In genomic region chr1:161038523-161039153, GRCh38 we compare ENCODE assay signal across 8 cellular contexts. TPM values are rescaled to one million over a fixed set of nuclear protein-coding genes. Genes with fewer than 3 reads are reported as not detected.
DNase-seq lines count a peak whose midpoint lies in the region; ATAC-seq, FAIRE-seq and TF ChIP-seq lines count a peak whose summit lies in the region.

TSTD1 (minus strand) TSS chr1:161038964; CDS start chr1:161038889, 75 bp downstream.

- peaks cover 7 to 48% (median 18%) of the 10 kb centered on the region in 3 donors for H3K36me3 Mint-ChIP-seq in CD8-positive, alpha-beta memory T cell

- no peak for FAIRE-seq in RCC 7860 (lab: Jason Lieb, UNC)

- H3K4me1 ChIP-seq in CD8-positive, alpha-beta memory T cell (ENCODE audit: insufficient read depth, low read length), result peaks cover 32% of the 10 kb centered on the region
- peaks cover 18% of the 10 kb centered on the region for H3K4me1 ChIP-seq in HUES64 (ENCODE audit: insufficient read depth, low read length)
- H3K4me1 ChIP-seq in iPS-15b (ENCODE audit: control insufficient read depth, insufficient read depth, low read length), result peaks cover 14% of the 10 kb centered on the region
- H3K4me1 ChIP-seq in skeletal muscle tissue (ENCODE audit: control insufficient read depth in 3 of 3, insufficient read depth in 3 of 3, low read length in 3 of 3), result peaks cover 7 to 24% (median 13%) of the 10 kb centered on the region in 3 donors

- WGBS in HUES64, result 2% methylated on average over 53 of the region's 54 CpGs

- H3K27ac ChIP-seq in CD8-positive, alpha-beta memory T cell (ENCODE audit: low read depth, low read length), result peak within 1 kb of the TSS; percentile 64
- H3K27ac ChIP-seq in HUES64 (ENCODE audit: low read depth, low read length) (peak within 1 kb of the TSS; percentile 64; the same call in 1 of the 2 replicates), SU-DHL-6 (ENCODE audit: low read depth, low read length) (peak within 1 kb of the TSS; percentile 52), skeletal muscle tissue (ENCODE audit: low read depth, low read length) (no peak within 1 kb of the TSS)

- no peaks in the 10 kb centered on the region; the same call in 1 of the 2 replicates for H3K79me2 ChIP-seq in SU-DHL-6 (ENCODE audit: insufficient read depth, low read length)

- H3K9me3 Mint-ChIP-seq in CD8-positive, alpha-beta memory T cell, result no peaks in the 10 kb centered on the region

- peak within 1 kb of the TSS; percentile 67 for H3K4me3 ChIP-seq in CD8-positive, alpha-beta memory T cell (ENCODE audit: low read length)
- H3K4me3 ChIP-seq in HUES64 (ENCODE audit: low read length) (peak within 1 kb of the TSS; percentile 86), SU-DHL-6 (ENCODE audit: insufficient read depth, low read length, poor library complexity, severe bottlenecking) (peak within 1 kb of the TSS; percentile 58), iPS-15b (ENCODE audit: low read depth, low read length) (peak within 1 kb of the TSS; percentile 85), skeletal muscle tissue (ENCODE audit: low read length in 3 of 3) (peak within 1 kb of the TSS; percentile 65 to 83 (median 73))

- no peaks in the 10 kb centered on the region for H3K27me3 ChIP-seq in CD8-positive, alpha-beta memory T cell (ENCODE audit: insufficient read depth, low read length, poor library complexity, severe bottlenecking)
- no peaks in the 10 kb centered on the region for H3K27me3 ChIP-seq in HUES64 (ENCODE audit: insufficient read depth, low read length)
- no peaks in the 10 kb centered on the region for H3K27me3 ChIP-seq in SU-DHL-6 (ENCODE audit: low read length)
- no peaks in the 10 kb centered on the region for H3K27me3 ChIP-seq in iPS-15b (ENCODE audit: control insufficient read depth, insufficient read depth, low read length)
- H3K27me3 ChIP-seq in skeletal muscle tissue (ENCODE audit: control insufficient read depth in 3 of 3, insufficient read depth in 3 of 3, low read length in 3 of 3), result no peaks in the 10 kb centered on the region

- H3K4me2 ChIP-seq in SU-DHL-6 (ENCODE audit: low read depth, low read length, poor library complexity, severe bottlenecking), result peak within 1 kb of the TSS; percentile 72

- H3K9me3 ChIP-seq in CD8-positive, alpha-beta memory T cell (ENCODE audit: low read length), result no peaks in the 10 kb centered on the region
- no peaks in the 10 kb centered on the region for H3K9me3 ChIP-seq in HUES64 (ENCODE audit: insufficient read depth, low read depth, low read length)
- H3K9me3 ChIP-seq in SU-DHL-6 (ENCODE audit: insufficient read depth, low read length), result no peaks in the 10 kb centered on the region
- no peaks in the 10 kb centered on the region for H3K9me3 ChIP-seq in iPS-15b (ENCODE audit: control insufficient read depth, insufficient read depth, low read length)
- H3K9me3 ChIP-seq in skeletal muscle tissue (ENCODE audit: control insufficient read depth in 3 of 3, low read length in 3 of 3), result no peaks in the 10 kb centered on the region

- peaks cover 39% of the 10 kb centered on the region for H3K36me3 ChIP-seq in CD8-positive, alpha-beta memory T cell (ENCODE audit: insufficient read depth, low read length)
- H3K36me3 ChIP-seq in HUES64 (ENCODE audit: insufficient read depth, low read length), result peaks cover 40% of the 10 kb centered on the region
- peaks cover 7% of the 10 kb centered on the region; the same call in 1 of the 2 replicates for H3K36me3 ChIP-seq in SU-DHL-6 (ENCODE audit: low read length)
- peaks cover 32% of the 10 kb centered on the region for H3K36me3 ChIP-seq in iPS-15b (ENCODE audit: control insufficient read depth, insufficient read depth, low read length)
- H3K36me3 ChIP-seq in skeletal muscle tissue (ENCODE audit: control insufficient read depth in 3 of 3, insufficient read depth in 3 of 3, low read length in 3 of 3), result peaks cover 35 to 38% (median 35%) of the 10 kb centered on the region in 3 donors

- H4K20me1 ChIP-seq in SU-DHL-6 (ENCODE audit: low read depth, low read length), result no peaks in the 10 kb centered on the region

- peaks cover 23 to 59% (median 38%) of the 10 kb centered on the region in 3 donors for H3K4me1 Mint-ChIP-seq in CD8-positive, alpha-beta memory T cell

- no peak within 1 kb of the TSS for H2AFZ ChIP-seq in SU-DHL-6 (ENCODE audit: low read depth, low read length, severe bottlenecking)

- DNase-seq in CD8-positive, alpha-beta memory T cell, result peak; percentile 81 to 92 (median 90)
- peak; percentile 75 for DNase-seq in activated naive CD8-positive, alpha-beta T cell treated with anti-CD3 and anti-CD28 coated beads, Interleukin-2, amount 50 U/mL, for 16 hours (ENCODE audit: low read depth, low spot score)
- no peak for DNase-seq in RCC 7860 (ENCODE audit: low spot score)

- H3K9ac ChIP-seq in HUES64 (ENCODE audit: low read depth, low read length), result peak within 1 kb of the TSS; percentile 71
- H3K9ac ChIP-seq in SU-DHL-6 (ENCODE audit: low read length), result peak within 1 kb of the TSS; percentile 66
- peak within 1 kb of the TSS; percentile 65 for H3K9ac ChIP-seq in iPS-15b (ENCODE audit: low read depth, low read length)
- peak within 1 kb of the TSS; percentile 56 to 70 (median 65) for H3K9ac ChIP-seq in skeletal muscle tissue (ENCODE audit: low read depth in 1 of 3, low read length in 3 of 3)

- ATAC-seq in GM19468 (IDR thresholded peaks at IDR 0.05; ENCODE audit: extremely low read depth, unreplicated experiment), result peak; percentile 44

- peak within 1 kb of the TSS; percentile 88 to 94 (median 91) for H3K4me3 Mint-ChIP-seq in CD8-positive, alpha-beta memory T cell

- TF ChIP-seq CTCF in SU-DHL-6 (IDR thresholded peaks at IDR 0.05; ENCODE audit: insufficient read depth, low read length, poor library complexity, severe bottlenecking), result no peak

- no peaks in the 10 kb centered on the region for H3K27me3 Mint-ChIP-seq in CD8-positive, alpha-beta memory T cell

- no peaks in the 10 kb centered on the region for H3K9me2 ChIP-seq in SU-DHL-6 (replicated peaks; ENCODE audit: insufficient read depth, low read length)

- CTCF ChIA-PET in CD8-positive, alpha-beta memory T cell (lab: Charles Lee), result interaction anchor here (0.6 to 8.6 kb wide), 14 partner anchors 10 to 94 kb away, joined by 3 to 83 read pairs (median 4); partner anchors contain the start of genes ARHGAP30, DEDD, F11R and KLHDC9

- peaks cover 18% of the 10 kb centered on the region for H3F3A ChIP-seq in SU-DHL-6 (ENCODE audit: insufficient read depth)

- POLR2A ChIA-PET in CD8-positive, alpha-beta memory T cell (lab: Charles Lee), result interaction anchor here (0.6 to 2.2 kb wide), 12 partner anchors 8 to 147 kb away, joined by 3 to 20 read pairs (median 7); partner anchors contain the start of genes ARHGAP30, DEDD, F11R and KLHDC9

- H3K27ac Mint-ChIP-seq in CD8-positive, alpha-beta memory T cell, result peak within 1 kb of the TSS; percentile 92 to 98 (median 95)

RNA-seq across cellular contexts. Expression of gene TSTD1, which starts in this region (rescaled TPM):
- 10 to 100 TPM; 40.2 to 46.1 TPM for total RNA-seq in CD8-positive, alpha-beta memory T cell
- polyA plus RNA-seq in CD8-positive, alpha-beta memory T cell, result 288 TPM
- polyA plus RNA-seq in HUES64 (2013, experiment 1 of 2), result 51.6 TPM
- 64.9 TPM for polyA plus RNA-seq in HUES64 (2013, experiment 2 of 2)
- total RNA-seq in skeletal muscle tissue, result 27.7 TPM
